20 cellular contexts compared by ENCODE assay signal in genomic region chr5:78659114-78659513, GRCh38.
"Had no signal": no experiment of that assay in that cellular context is flagged by ENCODE, and none has a peak within 500 bp of the region (broad histone marks: within the 10 kb centered on the region; RNA-seq: fewer than 3 reads in every experiment).

No MANE protein-coding gene starts in this region.

- H3K27ac Mint-ChIP-seq: activated naive CD4-positive, alpha-beta T cell treated with anti-CD3 and anti-CD28 coated beads, Interleukin-2, amount 50 U/mL, for 24 hours; stimulated activated naive CD8-positive, alpha-beta T cell treated with anti-CD3 and anti-CD28 coated beads, Interleukin-15, amount 100 ng/mL, for 72 hours; T-helper 17 cell; type B pancreatic cell had no signal

- H3K4me3 ChIP-seq: colonic mucosa, suprapubic skin had no signal

- ATAC-seq: foreskin keratinocyte; left lobe of liver; stimulated activated naive CD8-positive, alpha-beta T cell treated with anti-CD3 and anti-CD28 coated beads, Interleukin-15, amount 100 ng/mL, for 72 hours; T-helper 17 cell had no signal

- DNase-seq: activated CD4-positive, CD25-positive, alpha-beta regulatory T cell treated with anti-CD3 and anti-CD28 coated beads, Interleukin-2, amount 50 U/mL, for 72 hours; activated CD8-positive, alpha-beta memory T cell treated with anti-CD3 and anti-CD28 coated beads for 24 hours; activated CD8-positive, alpha-beta memory T cell treated with anti-CD3 and anti-CD28 coated beads, Interleukin-2, amount 50 U/mL, for 48 hours; activated effector memory CD4-positive, alpha-beta T cell treated with Interleukin-2 at 50 U/mL for 16 hours; activated T-cell treated with anti-CD3 and anti-CD28 coated beads, Interleukin-2, amount 50 U/mL, for 48 hours; colonic mucosa; foreskin keratinocyte; glutamatergic neuron; mammary epithelial cell; small intestine; stimulated activated CD4-positive, alpha-beta T cell treated with anti-CD3 and anti-CD28 coated beads, Interleukin-15, amount 100 ng/mL, for 24 hours; stimulated activated CD4-positive, alpha-beta T cell treated with anti-CD3 and anti-CD28 coated beads, Interleukin-2, amount 100 ng/mL, for 48 hours; stimulated activated naive CD8-positive, alpha-beta T cell treated with anti-CD3 and anti-CD28 coated beads, Interleukin-15, amount 100 ng/mL, for 72 hours; T-helper 17 cell had no signal

- H3K36me3 ChIP-seq: colonic mucosa, suprapubic skin had no signal

- H3K27ac ChIP-seq: colonic mucosa, foreskin keratinocyte, suprapubic skin, VCaP had no signal

- H3K9me3 ChIP-seq: colonic mucosa, suprapubic skin had no signal

- H3K27me3 ChIP-seq: colonic mucosa, foreskin keratinocyte, suprapubic skin had no signal

- H3K9me3 Mint-ChIP-seq: activated naive CD4-positive, alpha-beta T cell treated with anti-CD3 and anti-CD28 coated beads, Interleukin-2, amount 50 U/mL, for 24 hours; central memory CD8-positive, alpha-beta T cell; stimulated activated naive CD8-positive, alpha-beta T cell treated with anti-CD3 and anti-CD28 coated beads, Interleukin-15, amount 100 ng/mL, for 72 hours; type B pancreatic cell had no signal

- H3K4me1 Mint-ChIP-seq: activated naive CD4-positive, alpha-beta T cell treated with anti-CD3 and anti-CD28 coated beads, Interleukin-2, amount 50 U/mL, for 24 hours; central memory CD8-positive, alpha-beta T cell; stimulated activated naive CD8-positive, alpha-beta T cell treated with anti-CD3 and anti-CD28 coated beads, Interleukin-15, amount 100 ng/mL, for 72 hours; T-helper 17 cell had no signal

- H3K4me1 ChIP-seq: colonic mucosa, foreskin keratinocyte, suprapubic skin had no signal

- H3K27me3 Mint-ChIP-seq: type B pancreatic cell had no signal

- H3K4me3 Mint-ChIP-seq: activated naive CD4-positive, alpha-beta T cell treated with anti-CD3 and anti-CD28 coated beads, Interleukin-2, amount 50 U/mL, for 24 hours; central memory CD8-positive, alpha-beta T cell; stimulated activated naive CD8-positive, alpha-beta T cell treated with anti-CD3 and anti-CD28 coated beads, Interleukin-15, amount 100 ng/mL, for 72 hours; T-helper 17 cell had no signal

- H3K36me3 Mint-ChIP-seq: activated naive CD4-positive, alpha-beta T cell treated with anti-CD3 and anti-CD28 coated beads, Interleukin-2, amount 50 U/mL, for 24 hours; type B pancreatic cell had no signal
